ENCODE assay signal across 8 cellular contexts in genomic region chrX:54807524-54808108, GRCh38. TPM values are rescaled to one million over a fixed set of nuclear protein-coding genes. Genes with fewer than 3 reads are reported as not detected.
DNase-seq lines count a peak whose midpoint lies in the region; ATAC-seq and TF ChIP-seq lines count a peak whose summit lies in the region.

A gene with protein sequence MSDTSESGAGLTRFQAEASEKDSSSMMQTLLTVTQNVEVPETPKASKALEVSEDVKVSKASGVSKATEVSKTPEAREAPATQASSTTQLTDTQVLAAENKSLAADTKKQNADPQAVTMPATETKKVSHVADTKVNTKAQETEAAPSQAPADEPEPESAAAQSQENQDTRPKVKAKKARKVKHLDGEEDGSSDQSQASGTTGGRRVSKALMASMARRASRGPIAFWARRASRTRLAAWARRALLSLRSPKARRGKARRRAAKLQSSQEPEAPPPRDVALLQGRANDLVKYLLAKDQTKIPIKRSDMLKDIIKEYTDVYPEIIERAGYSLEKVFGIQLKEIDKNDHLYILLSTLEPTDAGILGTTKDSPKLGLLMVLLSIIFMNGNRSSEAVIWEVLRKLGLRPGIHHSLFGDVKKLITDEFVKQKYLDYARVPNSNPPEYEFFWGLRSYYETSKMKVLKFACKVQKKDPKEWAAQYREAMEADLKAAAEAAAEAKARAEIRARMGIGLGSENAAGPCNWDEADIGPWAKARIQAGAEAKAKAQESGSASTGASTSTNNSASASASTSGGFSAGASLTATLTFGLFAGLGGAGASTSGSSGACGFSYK (plus strand): TSS chrX:54807745. CDS start chrX:54809332, 1,587 bp downstream.

- H3K4me3 Mint-ChIP-seq in MCF 10A (ENCODE audit: unreplicated experiment): peak within 1 kb of the TSS; percentile 94

- peaks cover 62% of the 10 kb centered on the region for H3K27me3 Mint-ChIP-seq in MCF 10A (ENCODE audit: insufficient read depth, unreplicated experiment)

- no peaks in the 10 kb centered on the region for H3K9me3 Mint-ChIP-seq in MCF 10A (ENCODE audit: unreplicated experiment)

- H3K36me3 Mint-ChIP-seq in MCF 10A (ENCODE audit: insufficient read depth, unreplicated experiment): peaks cover 5% of the 10 kb centered on the region

- TF ChIP-seq CTCF in MCF 10A (IDR thresholded peaks at IDR 0.05; ENCODE audit: unreplicated experiment): no peak

- POLR2A ChIA-PET in MCF 10A (lab: Yijun Ruan, JAX): interaction anchor here (0.6 to 1.6 kb wide), 7 partner anchors 9 to 192 kb away, joined by 3 to 10 read pairs (median 4); partner anchors contain the start of gene APEX2

- intact Hi-C loops in MCF 10A (cut with micrococcal nuclease): no loop called here

- no TSS peak for BruUV-seq in MCF 10A (replicated peaks; lab: Mats Ljungman, UMichigan)

- H3K27ac Mint-ChIP-seq in MCF 10A (ENCODE audit: low read depth, unreplicated experiment): peak within 1 kb of the TSS; percentile 82

- peak; percentile 60 for DNase-seq in NCI-H510A treated with DMSO at 0.1 percent for 48 hours (lab: John Stamatoyannopoulos, UW)
- no peak for DNase-seq in NCI-H510A (lab: John Stamatoyannopoulos, UW)
- peak; percentile 28 to 59 (median 32) for DNase-seq in T-helper 1 cell
- no peak for DNase-seq in MCF 10A (ENCODE audit: unreplicated experiment)
- DNase-seq in hypothalamus (lab: John Stamatoyannopoulos, UW): peak in 39 of 51 donors; percentile 0 to 51 (median 16)
- DNase-seq in pulmonary artery endothelial cell (ENCODE audit: low read depth, low spot score): peak; percentile 11
- no peak for DNase-seq in NCI-H2081 (lab: John Stamatoyannopoulos, UW)

- no peak for ATAC-seq in GM21381 (IDR thresholded peaks at IDR 0.05; ENCODE audit: unreplicated experiment)

- H3K4me1 Mint-ChIP-seq in MCF 10A (ENCODE audit: insufficient read depth, unreplicated experiment): no peaks in the 10 kb centered on the region

- CTCF ChIA-PET in MCF 10A (lab: Yijun Ruan, JAX): interaction anchor here (0.7 to 1.5 kb wide), 3 partner anchors 40 to 253 kb away, joined by 3 to 4 read pairs (median 3); no protein-coding TSS in a partner anchor

RNA-seq across cellular contexts. Expression of the gene that starts here (rescaled TPM):
- total RNA-seq in MCF 10A (2022) (34.3 and 48.6 TPM in 2 replicates), pulmonary artery endothelial cell (177 and 219 TPM in 2 replicates)

Comparison
In these comparisons a context has a peak if more than half of its experiments do, and no peak if none do; other contexts are left out.
1. DNase-seq: peak in NCI-H510A treated with DMSO at 0.1 percent for 48 hours (single experiment), T-helper 1 cell (5 of 5), hypothalamus (39 of 51) and pulmonary artery endothelial cell (single experiment); none in NCI-H510A (single experiment), MCF 10A (single experiment) and NCI-H2081 (0 of 2).